In the genomic region with DNA sequence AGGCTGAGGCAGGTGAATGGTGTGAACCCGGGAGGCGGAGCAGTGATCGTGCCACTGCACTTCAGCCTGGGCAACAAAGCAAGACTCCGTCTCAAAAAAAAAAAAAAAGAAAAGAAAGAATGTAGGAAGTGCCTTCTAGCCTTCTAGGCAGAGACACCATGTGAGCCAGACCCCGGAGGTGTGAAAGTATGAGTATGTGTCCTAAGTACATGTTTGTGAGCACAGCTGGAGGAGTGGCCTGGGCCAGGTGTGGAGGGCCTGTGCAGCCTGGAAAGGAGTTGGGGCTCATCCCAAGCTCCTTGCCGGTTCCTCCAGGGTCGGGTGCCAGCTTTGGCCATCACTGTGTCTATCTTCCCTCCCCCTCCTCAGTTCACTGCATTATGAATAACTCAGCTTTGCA, we compare ENCODE assay signal across 25 cellular contexts. TPM values are rescaled to one million over a fixed set of nuclear protein-coding genes. Genes with fewer than 3 reads are reported as not detected.
A peak's percentile ranks its signal among the peaks of the same experiment; 100 is the strongest.
DNase-seq lines count a peak whose midpoint lies in the region; ATAC-seq, FAIRE-seq and TF ChIP-seq lines count a peak whose summit lies in the region.
"Had no signal": no experiment of that assay in that cellular context is flagged by ENCODE, and none has a peak within 500 bp of the region (broad histone marks: within the 10 kb centered on the region; RNA-seq: fewer than 3 reads in every experiment).

No MANE protein-coding gene starts in this region.

- no peak for TF ChIP-seq CTCF in epithelial cell of esophagus (IDR thresholded peaks at IDR 0.05; ENCODE audit: insufficient read depth, low read depth, low read length, missing control alignments)
- TF ChIP-seq CTCF in pancreas (IDR thresholded peaks at IDR 0.05) = no peak
- no peak for TF ChIP-seq CTCF in tibial artery (IDR thresholded peaks at IDR 0.05)

- no peak for FAIRE-seq in pancreas (lab: Jason Lieb, UNC)
- FAIRE-seq: D721Med, GM12892, urothelium cell line had no signal

- no peak for ATAC-seq in pancreas
- ATAC-seq: activated naive CD4-positive, alpha-beta T cell treated with anti-CD3 and anti-CD28 coated beads, Interleukin-2, amount 50 U/mL, for 72 hours; heart left ventricle; sciatic nerve had no signal

- intact Hi-C loops in pancreas (cut with DNase I) (no loop called here), tibial artery (cut with DNase I; ENCODE audit: low total_unique reads) (no loop called here)

- H3K27me3 ChIP-seq in pancreas = no peaks in the 10 kb centered on the region
- H3K27me3 ChIP-seq in tibial artery = no peaks in the 10 kb centered on the region
- H3K27me3 ChIP-seq: ascending aorta, BLaER1, heart left ventricle, ovary had no signal

- DNase-seq in EH (ENCODE audit: low read depth) (peak; percentile 23), epithelial cell of esophagus (ENCODE audit: low read depth) (peak; percentile 26), pancreas (peak in 2 of 6 donors; percentile 27 to 51), tibial artery (peak in 1 of 2 donors; percentile 11), caudate nucleus (lab: John Stamatoyannopoulos, UW) (no peak), nucleus accumbens (lab: John Stamatoyannopoulos, UW) (no peak), NOMO-1 (lab: John Stamatoyannopoulos, UW; ENCODE audit: unreplicated experiment in 2 of 2) (no peak), NCI-H510A (lab: John Stamatoyannopoulos, UW) (no peak)
- DNase-seq: ACHN; activated CD4-positive, alpha-beta T cell treated with anti-CD3 and anti-CD28 coated beads, Interleukin-2, amount 50 U/mL, for 48 hours; activated CD4-positive, CD25-positive, alpha-beta regulatory T cell; activated CD8-positive, alpha-beta memory T cell treated with anti-CD3 and anti-CD28 coated beads, Interleukin-2, amount 50 U/mL, for 48 hours; mesendoderm; NCI-H2081; ovary; Right ventricle myocardium superior; stimulated activated CD4-positive, alpha-beta T cell treated with anti-CD3 and anti-CD28 coated beads, Interleukin-15, amount 100 ng/mL, for 24 hours had no signal

- H3K4me1 ChIP-seq in pancreas = peaks cover 44 to 77% (median 47%) of the 10 kb centered on the region in 3 donors
- H3K4me1 ChIP-seq in tibial artery = peaks cover 9 to 100% (median 99%) of the 10 kb centered on the region in 4 donors

- 56 to 63% methylated on average over 7 of the region's 7 CpGs for WGBS in pancreas, 2 donors

- H3K27ac ChIP-seq in pancreas (peak overlapping the region; percentile 3 to 94 (median 64)), tibial artery (peak overlapping the region; percentile 89 to 95), caudate nucleus (ENCODE audit: low read depth, low read length) (no peak overlapping the region)
- H3K27ac ChIP-seq: BLaER1, ovary had no signal

- H3K4me3 ChIP-seq in epithelial cell of esophagus (ENCODE audit: low read length) (no peak overlapping the region), pancreas (no peak overlapping the region), tibial artery (no peak overlapping the region)
- H3K4me3 ChIP-seq: ascending aorta, BLaER1, heart left ventricle, ovary had no signal

- H3K9me3 ChIP-seq in pancreas = no peaks in the 10 kb centered on the region
- H3K9me3 ChIP-seq in tibial artery = no peaks in the 10 kb centered on the region
- H3K9me3 ChIP-seq: ascending aorta, BLaER1, heart left ventricle, ovary had no signal

- H3K36me3 ChIP-seq in pancreas (no peaks in the 10 kb centered on the region), tibial artery (no peaks in the 10 kb centered on the region)
- H3K36me3 ChIP-seq: ascending aorta, BLaER1, heart left ventricle, ovary had no signal

RNA-seq across cellular contexts. Expression of a gene that starts 13.0 kb away (rescaled TPM):
- 10 to 100 TPM; 12.0 to 27.2 (median 18.0) TPM for total RNA-seq in pancreas
- 10 to 100 TPM; 16.9 to 17.1 TPM for polyA plus RNA-seq in pancreas

Comparison
In these comparisons a context has a peak if more than half of its experiments do, and no peak if none do; other contexts are left out.
1. DNase-seq: peak in EH (single experiment) and epithelial cell of esophagus (single experiment); none in caudate nucleus (0 of 61), nucleus accumbens (0 of 56), NOMO-1 (0 of 2) and NCI-H510A (single experiment).